8 cellular contexts compared by ENCODE assay signal in genomic region chr13:114314074-114314912, GRCh38. TPM values are rescaled to one million over a fixed set of nuclear protein-coding genes. Genes with fewer than 3 reads are reported as not detected.
DNase-seq lines count a peak whose midpoint lies in the region; ATAC-seq and TF ChIP-seq lines count a peak whose summit lies in the region.

CHAMP1 (plus strand) TSS chr13:114314503; CDS start chr13:114323843, 9,340 bp downstream.

- 0% methylated on average over 107 of the region's 107 CpGs for WGBS in sigmoid colon, 2 donors

- H3K4me1 ChIP-seq in sigmoid colon, result peaks cover 0 to 68% (median 54%) of the 10 kb centered on the region in 4 donors

- H3K36me3 ChIP-seq in sigmoid colon, result no peaks in the 10 kb centered on the region

- H3K4me3 ChIP-seq in sigmoid colon, result peak within 1 kb of the TSS; percentile 72 to 89 (median 82)

- H3K9me3 ChIP-seq in sigmoid colon, result no peaks in the 10 kb centered on the region

- ATAC-seq in GM18858 (IDR thresholded peaks at IDR 0.05; ENCODE audit: unreplicated experiment), result peak; percentile 69
- peak; percentile 80 for ATAC-seq in HG03066 (IDR thresholded peaks at IDR 0.05; ENCODE audit: low read depth, unreplicated experiment)

- H3K27me3 Mint-ChIP-seq in brain, result peaks cover 8% of the 10 kb centered on the region

- no peak for TF ChIP-seq EP300 in sigmoid colon (IDR thresholded peaks at IDR 0.05)

- intact Hi-C loops in sigmoid colon (cut with DNase I), result loop anchor here (2.0 kb wide), 1 partner anchor 33 kb away; the partner anchor contains the start of gene UPF3A

- peak within 1 kb of the TSS; percentile 94 to 97 (median 96) for H3K27ac ChIP-seq in sigmoid colon

- H3K36me3 Mint-ChIP-seq in brain, result peaks cover 24% of the 10 kb centered on the region

- peaks cover 64% of the 10 kb centered on the region for H3K4me1 Mint-ChIP-seq in brain

- peak in 1 of 2 donors; percentile 26 for TF ChIP-seq POLR2A in sigmoid colon (IDR thresholded peaks at IDR 0.05)

- peak within 1 kb of the TSS; percentile 92 to 97 (median 95) for H3K27ac Mint-ChIP-seq in brain

- TF ChIP-seq CTCF in brain (conservative IDR thresholded peaks at IDR 0.05) (no peak), sigmoid colon (IDR thresholded peaks at IDR 0.05) (no peak)

- H3K27me3 ChIP-seq in sigmoid colon, result no peaks in the 10 kb centered on the region

- H3K4me3 Mint-ChIP-seq in brain, result peak within 1 kb of the TSS; percentile 90 to 95 (median 92)

- H3K9me3 Mint-ChIP-seq in brain, result no peaks in the 10 kb centered on the region

- DNase-seq in A172 (ENCODE audit: low spot score) (peak; percentile 91), NCI-H2107 treated with DMSO at 0.1 percent for 48 hours (lab: John Stamatoyannopoulos, UW; ENCODE audit: unreplicated experiment) (peak; percentile 57), UCSD-AML1 (lab: John Stamatoyannopoulos, UW; ENCODE audit: unreplicated experiment) (peak; percentile 97), iPS DF 4.7 (ENCODE audit: extremely low read depth, low spot score) (peak; percentile 81), sigmoid colon (peak; percentile 98)

RNA-seq across cellular contexts. Expression of gene CHAMP1, which starts in this region (rescaled TPM):
- 19.3 and 19.8 TPM in 2 replicates for total RNA-seq in A172 (2014; rRNA removed; shearing (Covaris generic))
- polyA plus RNA-seq in brain (ENCODE audit: insufficient read depth, low read depth, low replicate concordance) (22.2 TPM), sigmoid colon (1 to 10 TPM; 6.5 to 9.6 (median 7.3) TPM)
- total RNA-seq in sigmoid colon, result 10 to 100 TPM in 3 of 4 donors, 1 to 10 TPM in 1; 9.4 to 15.9 (median 13.1) TPM

Comparison
In these comparisons a context has a peak if more than half of its experiments do, and no peak if none do; other contexts are left out.
1. Peak in every context shown above with its lines: DNase-seq, ATAC-seq, H3K4me3 ChIP-seq and H3K27ac ChIP-seq.